In genomic region chr19:51138549-51138979, GRCh38 we compare ENCODE assay signal across 15 cellular contexts. TPM values are rescaled to one million over a fixed set of nuclear protein-coding genes. Genes with fewer than 3 reads are reported as not detected.
DNase-seq lines count a peak whose midpoint lies in the region; ATAC-seq and TF ChIP-seq lines count a peak whose summit lies in the region.
"Had no signal": no experiment of that assay in that cellular context is flagged by ENCODE, and none has a peak within 500 bp of the region (broad histone marks: within the 10 kb centered on the region; RNA-seq: fewer than 3 reads in every experiment).

No MANE protein-coding gene starts in this region.

- intact Hi-C loops in right lobe of liver (cut with DNase I) (no loop called here), tibial artery (cut with DNase I; ENCODE audit: low total_unique reads) (no loop called here)

- no peaks in the 10 kb centered on the region for H3K27me3 ChIP-seq in right lobe of liver
- H3K27me3 ChIP-seq in tibial artery: peaks cover 0 to 28% of the 10 kb centered on the region in 2 donors
- H3K27me3 ChIP-seq in effector memory CD4-positive, alpha-beta T cell (replicated peaks; ENCODE audit: control insufficient read depth, insufficient read depth, low read length, poor library complexity, severe bottlenecking): no peaks in the 10 kb centered on the region

- 31% methylated on average over 3 of the region's 6 CpGs for WGBS in right lobe of liver (ENCODE audit: insufficient coverage, low coverage, low lambda C conversion rate, missing lambda C conversion rate)

- H3K27ac ChIP-seq in right lobe of liver: peak overlapping the region; percentile 10 to 54 (median 47)
- no peak overlapping the region for H3K27ac ChIP-seq in tibial artery
- H3K27ac ChIP-seq in effector memory CD4-positive, alpha-beta T cell (ENCODE audit: insufficient read depth, low read length, poor library complexity, severe bottlenecking): no peak overlapping the region
- H3K27ac ChIP-seq: PC-9 had no signal

- ATAC-seq in right lobe of liver: peak; percentile 31 to 37 (median 36)
- ATAC-seq in activated naive CD8-positive, alpha-beta T cell treated with anti-CD3 and anti-CD28 coated beads, Interleukin-2, amount 50 U/mL, for 24 hours: no peak

- H3K4me1 Mint-ChIP-seq in activated naive CD8-positive, alpha-beta T cell treated with anti-CD3 and anti-CD28 coated beads, Interleukin-2, amount 50 U/mL, for 24 hours: peaks cover 37% of the 10 kb centered on the region

- no peaks in the 10 kb centered on the region for H3K9me3 ChIP-seq in right lobe of liver
- no peaks in the 10 kb centered on the region for H3K9me3 ChIP-seq in tibial artery
- H3K9me3 ChIP-seq in effector memory CD4-positive, alpha-beta T cell (ENCODE audit: control insufficient read depth, low read length): no peaks in the 10 kb centered on the region
- H3K9me3 ChIP-seq: esophagus squamous epithelium had no signal

- H3K36me3 ChIP-seq in right lobe of liver: no peaks in the 10 kb centered on the region
- H3K36me3 ChIP-seq in tibial artery: no peaks in the 10 kb centered on the region
- H3K36me3 ChIP-seq in effector memory CD4-positive, alpha-beta T cell (ENCODE audit: control insufficient read depth, insufficient read depth, low read length): no peaks in the 10 kb centered on the region
- H3K36me3 ChIP-seq: esophagus squamous epithelium had no signal

- H3K4me1 ChIP-seq in right lobe of liver (no peaks in the 10 kb centered on the region), tibial artery (no peaks in the 10 kb centered on the region)
- H3K4me1 ChIP-seq in effector memory CD4-positive, alpha-beta T cell (ENCODE audit: control insufficient read depth, insufficient read depth, low read length, poor library complexity, severe bottlenecking): no peaks in the 10 kb centered on the region
- H3K4me1 ChIP-seq: esophagus squamous epithelium had no signal

- no peak overlapping the region for H3K4me3 Mint-ChIP-seq in activated naive CD8-positive, alpha-beta T cell treated with anti-CD3 and anti-CD28 coated beads, Interleukin-2, amount 50 U/mL, for 24 hours
- H3K4me3 Mint-ChIP-seq: T-helper 1 cell treated with Interleukin-12 subunit alpha and Interleukin-12 subunit beta and Interleukin-4 antibody, amounts not matched to agents 30 μg/mL and 1 μg/mL, for 36 hours had no signal

- TF ChIP-seq POLR2A in right lobe of liver (IDR thresholded peaks at IDR 0.05): peak; percentile 23

- no peaks in the 10 kb centered on the region for H3K27me3 Mint-ChIP-seq in activated naive CD8-positive, alpha-beta T cell treated with anti-CD3 and anti-CD28 coated beads, Interleukin-2, amount 50 U/mL, for 24 hours

- no peak overlapping the region for H3K27ac Mint-ChIP-seq in activated naive CD8-positive, alpha-beta T cell treated with anti-CD3 and anti-CD28 coated beads, Interleukin-2, amount 50 U/mL, for 24 hours
- H3K27ac Mint-ChIP-seq: T-helper 1 cell treated with Interleukin-12 subunit alpha and Interleukin-12 subunit beta and Interleukin-4 antibody, amounts not matched to agents 30 μg/mL and 1 μg/mL, for 36 hours had no signal

- TF ChIP-seq CTCF in cardiac fibroblast (IDR thresholded peaks at IDR 0.05; ENCODE audit: low read depth, low read length): no peak
- no peak for TF ChIP-seq CTCF in right lobe of liver (IDR thresholded peaks at IDR 0.05)
- TF ChIP-seq CTCF in tibial artery (IDR thresholded peaks at IDR 0.05): no peak

- H3K4me3 ChIP-seq in cardiac fibroblast (replicated peaks in 1 of 2; ENCODE audit: low read depth in 2 of 2, low read length in 2 of 2) (no peak overlapping the region), right lobe of liver (no peak overlapping the region), tibial artery (no peak overlapping the region)
- H3K4me3 ChIP-seq in effector memory CD4-positive, alpha-beta T cell (ENCODE audit: insufficient read depth, low read depth, low read length, poor library complexity, severe bottlenecking): no peak overlapping the region
- H3K4me3 ChIP-seq: esophagus squamous epithelium, PC-9 had no signal

- DNase-seq in NOMO-1 treated with DMSO at 0.1 percent for 48 hours (lab: John Stamatoyannopoulos, UW; ENCODE audit: unreplicated experiment) (peak; percentile 86), cardiac fibroblast (ENCODE audit: low read depth in 2 of 2) (peak; percentile 36 to 66), right lobe of liver (peak in 2 of 3 donors; percentile 58 to 72), tibial artery (peak; percentile 61 to 72), DMS53 treated with DMSO at 0.1 percent for 48 hours (lab: John Stamatoyannopoulos, UW; ENCODE audit: unreplicated experiment) (no peak)
- DNase-seq in activated naive CD8-positive, alpha-beta T cell treated with anti-CD3 and anti-CD28 coated beads, Interleukin-2, amount 50 U/mL, for 24 hours: no peak
- DNase-seq in effector memory CD4-positive, alpha-beta T cell: no peak
- DNase-seq: activated naive CD4-positive, alpha-beta T cell; esophagus squamous epithelium; H7; NCI-H1092; NCI-H446; PC-9 had no signal

- no peaks in the 10 kb centered on the region for H3K36me3 Mint-ChIP-seq in activated naive CD8-positive, alpha-beta T cell treated with anti-CD3 and anti-CD28 coated beads, Interleukin-2, amount 50 U/mL, for 24 hours (ENCODE audit: low read depth)

- H3K9me3 Mint-ChIP-seq in activated naive CD8-positive, alpha-beta T cell treated with anti-CD3 and anti-CD28 coated beads, Interleukin-2, amount 50 U/mL, for 24 hours: peaks cover 12% of the 10 kb centered on the region

RNA-seq across cellular contexts. Expression of gene SIGLEC7, which starts 3.5 kb away (rescaled TPM):
- total RNA-seq in right lobe of liver: 1 to 10 TPM; 2.4 to 7.3 (median 3.9) TPM
- total RNA-seq: H7, HT1080, PC-9 had no signal

RNA-seq across cellular contexts. Expression of gene SIGLEC9, which starts 13.9 kb away (rescaled TPM):
- 1 to 10 TPM; 3.8 to 7.9 (median 4.1) TPM for total RNA-seq in right lobe of liver
- total RNA-seq: H7, PC-9 had no signal

RNA-seq across cellular contexts. Expression of gene CTU1, which starts 30.4 kb away (rescaled TPM):
- 1 to 10 TPM; 3.3 to 6.4 (median 3.9) TPM for total RNA-seq in right lobe of liver

RNA-seq across cellular contexts. Expression of gene KLK14, which starts 55.9 kb away (rescaled TPM):
- total RNA-seq in right lobe of liver: under 1 TPM in 2 of 6 experiments, not detected in 4; 0.17 to 0.18 TPM
- total RNA-seq: H7, HT1080 had no signal

Comparison
In these comparisons a context has a peak if more than half of its experiments do, and no peak if none do; other contexts are left out.
1. DNase-seq: peak in NOMO-1 treated with DMSO at 0.1 percent for 48 hours (single experiment), cardiac fibroblast (2 of 2), right lobe of liver (2 of 3) and tibial artery (2 of 2); none in activated naive CD8-positive, alpha-beta T cell treated with anti-CD3 and anti-CD28 coated beads, Interleukin-2, amount 50 U/mL, for 24 hours (single experiment), DMS53 treated with DMSO at 0.1 percent for 48 hours (single experiment) and effector memory CD4-positive, alpha-beta T cell (0 of 3).
2. H3K27ac ChIP-seq: peak in right lobe of liver (3 of 3); none in tibial artery (0 of 2) and effector memory CD4-positive, alpha-beta T cell (single experiment).